ENCODE assay signal across 8 cellular contexts in genomic region chr5:36070687-36071571, GRCh38. TPM values are rescaled to one million over a fixed set of nuclear protein-coding genes. Genes with fewer than 3 reads are reported as not detected.
DNase-seq lines count a peak whose midpoint lies in the region; ATAC-seq, FAIRE-seq and TF ChIP-seq lines count a peak whose summit lies in the region.

No MANE protein-coding gene starts in this region.

- no peak overlapping the region for H3K4me3 ChIP-seq in bronchial epithelial cell (ENCODE audit: low read depth, low read length)

- H3K36me3 Mint-ChIP-seq in activated T-cell treated with anti-CD3 and anti-CD28 coated beads, Interleukin-2, amount 50 U/mL, for 72 hours (ENCODE audit: insufficient read depth in 2 of 2) = no peaks in the 10 kb centered on the region
- H3K36me3 Mint-ChIP-seq in stimulated activated naive B cell treated with anti-CD40 and anti-IgM and Interleukin-4, amounts not matched to agents 10 μg/mL and 1 μg/mL and 100 μg/mL, for 72 hours = no peaks in the 10 kb centered on the region

- peak; percentile 27 to 60 for ATAC-seq in activated T-cell treated with anti-CD3 and anti-CD28 coated beads, Interleukin-2, amount 50 U/mL, for 72 hours (replicated peaks in 1 of 2)
- peak; percentile 49 for ATAC-seq in HG03196 (IDR thresholded peaks at IDR 0.05; ENCODE audit: unreplicated experiment)
- ATAC-seq in stimulated activated naive B cell treated with anti-CD40 and anti-IgM and Interleukin-4, amounts not matched to agents 10 μg/mL and 1 μg/mL and 100 μg/mL, for 72 hours (replicated peaks) = peak in 1 of 2 donors; percentile 55

- H3K9me3 Mint-ChIP-seq in activated T-cell treated with anti-CD3 and anti-CD28 coated beads, Interleukin-2, amount 50 U/mL, for 72 hours = no peaks in the 10 kb centered on the region
- no peaks in the 10 kb centered on the region for H3K9me3 Mint-ChIP-seq in stimulated activated naive B cell treated with anti-CD40 and anti-IgM and Interleukin-4, amounts not matched to agents 10 μg/mL and 1 μg/mL and 100 μg/mL, for 72 hours

- H3K36me3 ChIP-seq in bronchial epithelial cell (ENCODE audit: control insufficient read depth, insufficient read depth, low read length) = no peaks in the 10 kb centered on the region

- H3K4me3 Mint-ChIP-seq in activated T-cell treated with anti-CD3 and anti-CD28 coated beads, Interleukin-2, amount 50 U/mL, for 72 hours = peak overlapping the region; percentile 58 to 63
- peak overlapping the region; percentile 61 to 73 for H3K4me3 Mint-ChIP-seq in stimulated activated naive B cell treated with anti-CD40 and anti-IgM and Interleukin-4, amounts not matched to agents 10 μg/mL and 1 μg/mL and 100 μg/mL, for 72 hours

- peaks cover 33% of the 10 kb centered on the region for H3K27me3 Mint-ChIP-seq in activated T-cell treated with anti-CD3 and anti-CD28 coated beads, Interleukin-2, amount 50 U/mL, for 72 hours (ENCODE audit: low read depth)
- peaks cover 17 to 19% of the 10 kb centered on the region in 2 donors for H3K27me3 Mint-ChIP-seq in stimulated activated naive B cell treated with anti-CD40 and anti-IgM and Interleukin-4, amounts not matched to agents 10 μg/mL and 1 μg/mL and 100 μg/mL, for 72 hours

- FAIRE-seq in bronchial epithelial cell (lab: Jason Lieb, UNC) = peak; percentile 23

- TF ChIP-seq CTCF in bronchial epithelial cell (IDR thresholded peaks at IDR 0.05; ENCODE audit: insufficient read depth, low read length, severe bottlenecking) = no peak

- no peak overlapping the region for H3K27ac Mint-ChIP-seq in activated T-cell treated with anti-CD3 and anti-CD28 coated beads, Interleukin-2, amount 50 U/mL, for 72 hours
- peak overlapping the region; percentile 38 for H3K27ac Mint-ChIP-seq in stimulated activated naive B cell treated with anti-CD40 and anti-IgM and Interleukin-4, amounts not matched to agents 10 μg/mL and 1 μg/mL and 100 μg/mL, for 72 hours

- H3K4me1 Mint-ChIP-seq in activated T-cell treated with anti-CD3 and anti-CD28 coated beads, Interleukin-2, amount 50 U/mL, for 72 hours (ENCODE audit: low read depth) = peaks cover 15% of the 10 kb centered on the region
- peaks cover 15 to 20% of the 10 kb centered on the region in 2 donors for H3K4me1 Mint-ChIP-seq in stimulated activated naive B cell treated with anti-CD40 and anti-IgM and Interleukin-4, amounts not matched to agents 10 μg/mL and 1 μg/mL and 100 μg/mL, for 72 hours

- H3K27me3 ChIP-seq in bronchial epithelial cell (ENCODE audit: control insufficient read depth, insufficient read depth, low read length) = peaks cover 4% of the 10 kb centered on the region

- DNase-seq in activated T-cell treated with anti-CD3 and anti-CD28 coated beads, Interleukin-2, amount 50 U/mL, for 72 hours = no peak
- no peak for DNase-seq in activated T-cell treated with anti-CD3 and anti-CD28 coated beads, Interleukin-2, amount 50 U/mL, for 48 hours
- DNase-seq in bronchial epithelial cell (ENCODE audit: low read depth) (no peak), NCI-H524 (lab: John Stamatoyannopoulos, UW) (no peak), activated gamma-delta T cell treated with Interleukin-2 at 50 U/mL for 16 hours (no peak)
- no peak for DNase-seq in stimulated activated naive B cell treated with anti-CD40 and anti-IgM and Interleukin-4, amounts not matched to agents 10 μg/mL and 1 μg/mL and 100 μg/mL, for 72 hours
- no peak for DNase-seq in activated CD4-positive, CD25-positive, alpha-beta regulatory T cell treated with anti-CD3 and anti-CD28 coated beads, Interleukin-2, amount 50 U/mL, for 72 hours

RNA-seq across cellular contexts. Expression of gene UGT3A2, which starts 4.2 kb away (rescaled TPM):
- total RNA-seq in activated T-cell treated with anti-CD3 and anti-CD28 coated beads, Interleukin-2, amount 50 U/mL, for 72 hours = not detected
- not detected in 2 replicates for total RNA-seq in bronchial epithelial cell
